29 cellular contexts compared by ENCODE assay signal in the genomic region with DNA sequence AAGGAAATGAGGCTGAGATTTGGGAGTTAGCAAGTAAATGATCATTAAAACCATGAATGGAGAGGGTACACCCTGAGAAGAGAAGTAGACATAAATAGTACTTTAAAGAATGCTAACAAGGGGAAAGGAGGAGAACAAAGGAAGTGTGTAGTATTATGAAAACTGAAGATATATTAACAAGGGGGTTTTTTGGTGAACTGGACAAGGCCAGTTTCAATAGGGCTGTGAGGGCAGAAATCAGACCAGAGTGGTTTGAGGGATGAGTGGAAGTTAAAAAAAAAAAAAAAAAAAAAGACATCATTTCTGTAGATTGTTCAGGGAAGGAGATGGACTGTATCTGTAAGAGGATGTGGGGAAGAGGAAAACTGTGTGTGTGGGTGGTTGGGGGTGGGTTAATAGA.
"Had no signal": no experiment of that assay in that cellular context is flagged by ENCODE, and none has a peak within 500 bp of the region (broad histone marks: within the 10 kb centered on the region; RNA-seq: fewer than 3 reads in every experiment).

No MANE protein-coding gene starts in this region.

- H3K27me3 ChIP-seq: ascending aorta, cardiac muscle cell had no signal

- ATAC-seq: activated CD8-positive, alpha-beta T cell treated with anti-CD3 and anti-CD28 coated beads for 36 hours; activated naive CD8-positive, alpha-beta T cell treated with anti-CD3 and anti-CD28 coated beads, Interleukin-2, amount 50 U/mL, for 24 hours; activated T-cell treated with anti-CD3 and anti-CD28 coated beads, Interleukin-2, amount 50 U/mL, for 4 hours; activated T-cell treated with anti-CD3 and anti-CD28 coated beads, Interleukin-2, amount 50 U/mL, for 72 hours; activated T-helper 17 cell treated with anti-CD3 and anti-CD28 coated beads, Interleukin-2, amount 50 U/mL, for 72 hours had no signal

- H3K4me3 ChIP-seq: ascending aorta, cardiac muscle cell had no signal

- H3K4me1 ChIP-seq: ascending aorta had no signal

- FAIRE-seq: bronchial epithelial cell had no signal

- DNase-seq: activated B cell treated with CpG ODN at 0.5 μM for 24 hours; activated CD4-positive, alpha-beta memory T cell treated with anti-CD3 and anti-CD28 coated beads for 36 hours; activated CD4-positive, alpha-beta T cell treated with anti-CD3 and anti-CD28 coated beads for 4 hours; activated CD4-positive, alpha-beta T cell treated with anti-CD3 and anti-CD28 coated beads, Interleukin-2, amount 10 ng/mL, durations not matched to agents 24 days and 14 days; activated CD4-positive, alpha-beta T cell treated with anti-CD3 and anti-CD28 coated beads, Interleukin-2, amount 50 U/mL, for 1 hour; activated CD4-positive, alpha-beta T cell treated with anti-CD3 and anti-CD28 coated beads, Interleukin-2, amount 50 U/mL, for 4 hours; activated CD4-positive, CD25-positive, alpha-beta regulatory T cell treated with anti-CD3 and anti-CD28 coated beads, Interleukin-2, amount 50 U/mL, for 72 hours; activated CD8-positive, alpha-beta memory T cell treated with anti-CD3 and anti-CD28 coated beads, Interleukin-2, amount 50 U/mL, for 4 hours; activated CD8-positive, alpha-beta T cell treated with anti-CD3 and anti-CD28 coated beads for 36 hours; activated gamma-delta T cell; activated naive CD4-positive, alpha-beta T cell treated with anti-CD3 and anti-CD28 coated beads, Interleukin-2, amount 10 ng/mL, durations not matched to agents 7 days and 5 days; activated naive CD4-positive, alpha-beta T cell treated with Interleukin-2 at 50 U/mL for 16 hours; activated naive CD8-positive, alpha-beta T cell treated with anti-CD3 and anti-CD28 coated beads, Interleukin-2, amount 10 ng/mL, durations not matched to agents 7 days and 5 days; activated naive CD8-positive, alpha-beta T cell treated with anti-CD3 and anti-CD28 coated beads, Interleukin-2, amount 50 U/mL, for 24 hours; activated T-cell treated with anti-CD3 and anti-CD28 coated beads for 4 hours; activated T-cell treated with anti-CD3 and anti-CD28 coated beads, Interleukin-2, amount 50 U/mL, for 1 hour; activated T-cell treated with anti-CD3 and anti-CD28 coated beads, Interleukin-2, amount 50 U/mL, for 4 hours; activated T-cell treated with anti-CD3 and anti-CD28 coated beads, Interleukin-2, amount 50 U/mL, for 72 hours; amygdala; anterior cingulate cortex; caudate nucleus; cerebellar nuclear complex; T-helper 2 cell; T-helper 9 cell had no signal

- H3K27ac ChIP-seq: ascending aorta, cardiac muscle cell, VCaP had no signal

- H3K36me3 ChIP-seq: ascending aorta, cardiac muscle cell had no signal

- H3K9me3 ChIP-seq: ascending aorta had no signal
